Comparison of ENCODE assay signal across 38 cellular contexts in genomic region chr12:52768479-52769200, GRCh38. TPM values are rescaled to one million over a fixed set of nuclear protein-coding genes. Genes with fewer than 3 reads are reported as not detected.
"Had no signal": no experiment of that assay in that cellular context is flagged by ENCODE, and none has a peak within 500 bp of the region (broad histone marks: within the 10 kb centered on the region; RNA-seq: fewer than 3 reads in every experiment).

No MANE protein-coding gene starts in this region.

- H3K36me3 ChIP-seq: adrenal gland, brain microvascular endothelial cell, breast epithelium had no signal

- H3K27ac Mint-ChIP-seq: activated B cell treated with CpG ODN at 0.5 μM for 24 hours; activated CD4-positive, alpha-beta memory T cell treated with anti-CD3 and anti-CD28 coated beads for 36 hours; activated CD4-positive, alpha-beta T cell treated with anti-CD3 and anti-CD28 coated beads, Interleukin-2, amount 10 ng/mL, durations not matched to agents 24 days and 14 days; activated CD8-positive, alpha-beta T cell treated with anti-CD3 and anti-CD28 coated beads for 36 hours; activated naive CD4-positive, alpha-beta T cell treated with anti-CD3 and anti-CD28 coated beads for 36 hours; activated naive CD4-positive, alpha-beta T cell treated with anti-CD3 and anti-CD28 coated beads, Interleukin-2, amount 50 U/mL, for 72 hours; activated naive CD8-positive, alpha-beta T cell treated with anti-CD3 and anti-CD28 coated beads for 36 hours; activated T-cell treated with anti-CD3 and anti-CD28 coated beads, Interleukin-2, amount 50 U/mL, for 72 hours; activated T-helper 1 cell treated with anti-CD3 and anti-CD28 coated beads, Interleukin-12 subunit alpha, Interleukin-12 subunit beta, Interleukin-2, Interleukin-4 antibody, amounts not matched to agents 30 ng/mL and 10 ng/mL and 1 ng/mL, durations not matched to agents 14 hours and 24 hours and 36 hours; activated T-helper 17 cell treated with anti-CD3 and anti-CD28 coated beads, Interleukin-2, amount 50 U/mL, for 72 hours; T-helper 1 cell treated with Interleukin-12 subunit alpha and Interleukin-12 subunit beta and Interleukin-4 antibody, amounts not matched to agents 30 μg/mL and 1 μg/mL, for 36 hours; T-helper 2 cell treated with Interferon-gamma antibody and Interleukin-4, amounts not matched to agents 5 μg/mL and 100 μg/mL, for 36 hours had no signal

- H3K4me1 ChIP-seq: adrenal gland, body of pancreas, breast epithelium had no signal

- DNase-seq: activated B cell treated with CpG ODN at 0.5 μM for 24 hours; activated CD4-positive, alpha-beta memory T cell treated with anti-CD3 and anti-CD28 coated beads for 36 hours; activated CD4-positive, alpha-beta T cell treated with anti-CD3 and anti-CD28 coated beads for 4 hours; activated CD4-positive, alpha-beta T cell treated with anti-CD3 and anti-CD28 coated beads, Interleukin-2, amount 10 ng/mL, durations not matched to agents 24 days and 14 days; activated CD4-positive, alpha-beta T cell treated with anti-CD3 and anti-CD28 coated beads, Interleukin-2, amount 50 U/mL, for 1 hour; activated CD4-positive, alpha-beta T cell treated with anti-CD3 and anti-CD28 coated beads, Interleukin-2, amount 50 U/mL, for 4 hours; activated CD4-positive, CD25-positive, alpha-beta regulatory T cell treated with anti-CD3 and anti-CD28 coated beads, Interleukin-2, amount 50 U/mL, for 72 hours; activated CD8-positive, alpha-beta T cell treated with anti-CD3 and anti-CD28 coated beads for 36 hours; activated effector memory CD4-positive, alpha-beta T cell treated with anti-CD3 and anti-CD28 coated beads, Interleukin-2, amount 50 U/mL, for 16 hours; activated gamma-delta T cell treated with Interleukin-2 at 50 U/mL for 16 hours; activated naive CD4-positive, alpha-beta T cell; activated naive CD4-positive, alpha-beta T cell treated with anti-CD3 and anti-CD28 coated beads for 36 hours; activated naive CD4-positive, alpha-beta T cell treated with anti-CD3 and anti-CD28 coated beads, Interleukin-2, amount 50 U/mL, for 16 hours; activated naive CD8-positive, alpha-beta T cell treated with anti-CD3 and anti-CD28 coated beads for 36 hours; activated T-cell treated with anti-CD3 and anti-CD28 coated beads for 4 hours; activated T-cell treated with anti-CD3 and anti-CD28 coated beads, Interleukin-2, amount 50 U/mL, for 1 hour; activated T-cell treated with anti-CD3 and anti-CD28 coated beads, Interleukin-2, amount 50 U/mL, for 4 hours; activated T-cell treated with anti-CD3 and anti-CD28 coated beads, Interleukin-2, amount 50 U/mL, for 72 hours; adrenal gland; amniotic stem cell; aorta; body of pancreas; brain microvascular endothelial cell; central memory CD4-positive, alpha-beta T cell; T-helper 1 cell; T-helper 2 cell; T-helper 9 cell had no signal

- H3K27ac ChIP-seq: adrenal gland, body of pancreas, brain microvascular endothelial cell, breast epithelium, VCaP had no signal

- H3K36me3 Mint-ChIP-seq: activated CD4-positive, alpha-beta memory T cell treated with anti-CD3 and anti-CD28 coated beads for 36 hours; activated naive CD4-positive, alpha-beta T cell treated with anti-CD3 and anti-CD28 coated beads, Interleukin-2, amount 50 U/mL, for 72 hours; activated naive CD8-positive, alpha-beta T cell treated with anti-CD3 and anti-CD28 coated beads for 36 hours had no signal

- H3K4me3 ChIP-seq: adrenal gland, body of pancreas, breast epithelium had no signal

- H3K9me3 Mint-ChIP-seq: activated B cell treated with CpG ODN at 0.5 μM for 24 hours; activated CD4-positive, alpha-beta memory T cell treated with anti-CD3 and anti-CD28 coated beads for 36 hours; activated CD4-positive, alpha-beta T cell treated with anti-CD3 and anti-CD28 coated beads, Interleukin-2, amount 10 ng/mL, durations not matched to agents 24 days and 14 days; activated CD8-positive, alpha-beta T cell treated with anti-CD3 and anti-CD28 coated beads for 36 hours; activated naive CD4-positive, alpha-beta T cell treated with anti-CD3 and anti-CD28 coated beads for 36 hours; activated naive CD4-positive, alpha-beta T cell treated with anti-CD3 and anti-CD28 coated beads, Interleukin-2, amount 50 U/mL, for 72 hours; activated T-cell treated with anti-CD3 and anti-CD28 coated beads, Interleukin-2, amount 50 U/mL, for 4 hours; activated T-helper 1 cell treated with anti-CD3 and anti-CD28 coated beads, Interleukin-12 subunit alpha, Interleukin-12 subunit beta, Interleukin-2, Interleukin-4 antibody, amounts not matched to agents 30 ng/mL and 10 ng/mL and 1 ng/mL, durations not matched to agents 14 hours and 24 hours and 36 hours; activated T-helper 17 cell treated with anti-CD3 and anti-CD28 coated beads, Interleukin-2, amount 50 U/mL, for 72 hours; T-helper 1 cell treated with Interleukin-12 subunit alpha and Interleukin-12 subunit beta and Interleukin-4 antibody, amounts not matched to agents 30 μg/mL and 1 μg/mL, for 36 hours; T-helper 2 cell treated with Interferon-gamma antibody and Interleukin-4, amounts not matched to agents 5 μg/mL and 100 μg/mL, for 36 hours had no signal

- H3K4me3 Mint-ChIP-seq: activated B cell treated with CpG ODN at 0.5 μM for 24 hours; activated CD4-positive, alpha-beta memory T cell treated with anti-CD3 and anti-CD28 coated beads for 36 hours; activated CD4-positive, alpha-beta T cell treated with anti-CD3 and anti-CD28 coated beads, Interleukin-2, amount 10 ng/mL, durations not matched to agents 24 days and 14 days; activated CD8-positive, alpha-beta T cell treated with anti-CD3 and anti-CD28 coated beads for 36 hours; activated naive CD4-positive, alpha-beta T cell treated with anti-CD3 and anti-CD28 coated beads for 36 hours; activated naive CD8-positive, alpha-beta T cell treated with anti-CD3 and anti-CD28 coated beads for 36 hours; activated T-cell treated with anti-CD3 and anti-CD28 coated beads, Interleukin-2, amount 50 U/mL, for 4 hours; activated T-cell treated with anti-CD3 and anti-CD28 coated beads, Interleukin-2, amount 50 U/mL, for 72 hours; activated T-helper 1 cell treated with anti-CD3 and anti-CD28 coated beads, Interleukin-12 subunit alpha, Interleukin-12 subunit beta, Interleukin-2, Interleukin-4 antibody, amounts not matched to agents 30 ng/mL and 10 ng/mL and 1 ng/mL, durations not matched to agents 14 hours and 24 hours and 36 hours; activated T-helper 17 cell treated with anti-CD3 and anti-CD28 coated beads, Interleukin-2, amount 50 U/mL, for 72 hours; T-helper 1 cell treated with Interleukin-12 subunit alpha and Interleukin-12 subunit beta and Interleukin-4 antibody, amounts not matched to agents 30 μg/mL and 1 μg/mL, for 36 hours; T-helper 2 cell treated with Interferon-gamma antibody and Interleukin-4, amounts not matched to agents 5 μg/mL and 100 μg/mL, for 36 hours had no signal

- H3K27me3 ChIP-seq: body of pancreas, breast epithelium had no signal

- H3K27me3 Mint-ChIP-seq: activated naive CD8-positive, alpha-beta T cell treated with anti-CD3 and anti-CD28 coated beads for 36 hours had no signal

- H3K9me3 ChIP-seq: adrenal gland, body of pancreas, breast epithelium had no signal

- H3K4me1 Mint-ChIP-seq: activated B cell treated with CpG ODN at 0.5 μM for 24 hours; activated CD4-positive, alpha-beta T cell treated with anti-CD3 and anti-CD28 coated beads, Interleukin-2, amount 10 ng/mL, durations not matched to agents 24 days and 14 days; activated naive CD8-positive, alpha-beta T cell treated with anti-CD3 and anti-CD28 coated beads for 36 hours; activated T-helper 17 cell treated with anti-CD3 and anti-CD28 coated beads, Interleukin-2, amount 50 U/mL, for 72 hours had no signal

RNA-seq across cellular contexts. Expression of gene KRT76, which starts 8.5 kb away (rescaled TPM):
- total RNA-seq: activated B cell treated with CpG ODN at 0.5 μM for 24 hours; activated CD4-positive, alpha-beta memory T cell treated with anti-CD3 and anti-CD28 coated beads for 36 hours; activated CD4-positive, alpha-beta T cell treated with anti-CD3 and anti-CD28 coated beads, Interleukin-2, amount 10 ng/mL, durations not matched to agents 24 days and 14 days; activated CD8-positive, alpha-beta memory T cell treated with anti-CD3 and anti-CD28 coated beads for 36 hours; activated CD8-positive, alpha-beta T cell treated with anti-CD3 and anti-CD28 coated beads for 36 hours; activated naive CD4-positive, alpha-beta T cell treated with anti-CD3 and anti-CD28 coated beads for 36 hours; activated naive CD4-positive, alpha-beta T cell treated with anti-CD3 and anti-CD28 coated beads, Interleukin-2, amount 50 U/mL, for 72 hours; activated naive CD8-positive, alpha-beta T cell treated with anti-CD3 and anti-CD28 coated beads for 36 hours; activated T-cell treated with anti-CD3 and anti-CD28 coated beads, Interleukin-2, amount 50 U/mL, for 4 hours; activated T-cell treated with anti-CD3 and anti-CD28 coated beads, Interleukin-2, amount 50 U/mL, for 72 hours; activated T-helper 1 cell treated with anti-CD3 and anti-CD28 coated beads, Interleukin-12 subunit alpha, Interleukin-12 subunit beta, Interleukin-2, Interleukin-4 antibody, amounts not matched to agents 30 ng/mL and 10 ng/mL and 1 ng/mL, durations not matched to agents 14 hours and 24 hours and 36 hours; activated T-helper 17 cell treated with anti-CD3 and anti-CD28 coated beads, Interleukin-2, amount 50 U/mL, for 72 hours; adrenal gland; aorta; astrocyte; body of pancreas; breast epithelium; cardiac septum; cerebellum had no signal
- polyA plus RNA-seq: adrenal gland, aorta had no signal

RNA-seq across cellular contexts. Expression of gene KRT3, which starts 27.3 kb away (rescaled TPM):
- total RNA-seq: activated B cell treated with CpG ODN at 0.5 μM for 24 hours; activated CD4-positive, alpha-beta memory T cell treated with anti-CD3 and anti-CD28 coated beads for 36 hours; activated CD8-positive, alpha-beta memory T cell treated with anti-CD3 and anti-CD28 coated beads for 36 hours; activated CD8-positive, alpha-beta T cell treated with anti-CD3 and anti-CD28 coated beads for 36 hours; activated naive CD4-positive, alpha-beta T cell treated with anti-CD3 and anti-CD28 coated beads for 36 hours; activated naive CD8-positive, alpha-beta T cell treated with anti-CD3 and anti-CD28 coated beads for 36 hours; activated T-cell treated with anti-CD3 and anti-CD28 coated beads, Interleukin-2, amount 50 U/mL, for 4 hours; activated T-cell treated with anti-CD3 and anti-CD28 coated beads, Interleukin-2, amount 50 U/mL, for 72 hours; activated T-helper 17 cell treated with anti-CD3 and anti-CD28 coated beads, Interleukin-2, amount 50 U/mL, for 72 hours; adrenal gland; aorta; body of pancreas; breast epithelium; cardiac septum; cerebellum had no signal
- polyA plus RNA-seq: adrenal gland, aorta had no signal

RNA-seq across cellular contexts. Expression of gene KRT4, which starts 45.3 kb away (rescaled TPM):
- total RNA-seq: activated B cell treated with CpG ODN at 0.5 μM for 24 hours; activated CD4-positive, alpha-beta memory T cell treated with anti-CD3 and anti-CD28 coated beads for 36 hours; activated CD4-positive, alpha-beta T cell treated with anti-CD3 and anti-CD28 coated beads, Interleukin-2, amount 10 ng/mL, durations not matched to agents 24 days and 14 days; activated CD8-positive, alpha-beta memory T cell treated with anti-CD3 and anti-CD28 coated beads for 36 hours; activated naive CD4-positive, alpha-beta T cell treated with anti-CD3 and anti-CD28 coated beads for 36 hours; activated naive CD4-positive, alpha-beta T cell treated with anti-CD3 and anti-CD28 coated beads, Interleukin-2, amount 50 U/mL, for 72 hours; activated T-cell treated with anti-CD3 and anti-CD28 coated beads, Interleukin-2, amount 50 U/mL, for 4 hours; activated T-helper 1 cell treated with anti-CD3 and anti-CD28 coated beads, Interleukin-12 subunit alpha, Interleukin-12 subunit beta, Interleukin-2, Interleukin-4 antibody, amounts not matched to agents 30 ng/mL and 10 ng/mL and 1 ng/mL, durations not matched to agents 14 hours and 24 hours and 36 hours; activated T-helper 17 cell treated with anti-CD3 and anti-CD28 coated beads, Interleukin-2, amount 50 U/mL, for 72 hours; aorta; astrocyte; cardiac septum; cerebellum had no signal
